In genomic region chr9:87677776-87678587, GRCh38 we compare ENCODE assay signal across 11 cellular contexts. TPM values are rescaled to one million over a fixed set of nuclear protein-coding genes. Genes with fewer than 3 reads are reported as not detected.
DNase-seq lines count a peak whose midpoint lies in the region; ATAC-seq, FAIRE-seq and TF ChIP-seq lines count a peak whose summit lies in the region.
"Had no signal": no experiment of that assay in that cellular context is flagged by ENCODE, and none has a peak within 500 bp of the region (broad histone marks: within the 10 kb centered on the region; RNA-seq: fewer than 3 reads in every experiment).

No MANE protein-coding gene starts in this region.

- H3K14ac ChIP-seq in IMR-90 (replicated peaks; ENCODE audit: low read depth, low read length): no peak overlapping the region

- H3K27me3 ChIP-seq in HepG2 (ENCODE audit: control insufficient read depth in 1 of 2, insufficient read depth in 2 of 2, low read length in 2 of 2): no peaks in the 10 kb centered on the region
- H3K27me3 ChIP-seq in right lobe of liver: no peaks in the 10 kb centered on the region
- H3K27me3 ChIP-seq in IMR-90 (ENCODE audit: control insufficient read depth, insufficient read depth, low read length): peaks cover 3% of the 10 kb centered on the region; the same call in 1 of the 2 replicates
- H3K27me3 ChIP-seq in naive thymus-derived CD4-positive, alpha-beta T cell (ENCODE audit: control insufficient read depth in 2 of 2, insufficient read depth in 2 of 2, low read length in 2 of 2): no peaks in the 10 kb centered on the region
- H3K27me3 ChIP-seq in H7 (ENCODE audit: control insufficient read depth, insufficient read depth, low read length): no peaks in the 10 kb centered on the region
- H3K27me3 ChIP-seq: BE2C had no signal

- no peaks in the 10 kb centered on the region for H3K9me3 Mint-ChIP-seq in type B pancreatic cell
- no peaks in the 10 kb centered on the region for H3K9me3 Mint-ChIP-seq in naive thymus-derived CD4-positive, alpha-beta T cell
- H3K9me3 Mint-ChIP-seq: CD4-positive, alpha-beta memory T cell had no signal

- H3K4me1 ChIP-seq in HepG2 (ENCODE audit: insufficient read depth, low read length) (no peaks in the 10 kb centered on the region), right lobe of liver (peaks cover 0 to 17% (median 7%) of the 10 kb centered on the region in 4 donors), IMR-90 (ENCODE audit: control insufficient read depth, insufficient read depth, low read length) (no peaks in the 10 kb centered on the region)
- no peaks in the 10 kb centered on the region for H3K4me1 ChIP-seq in naive thymus-derived CD4-positive, alpha-beta T cell (ENCODE audit: control insufficient read depth in 2 of 2, insufficient read depth in 2 of 2, low read length in 2 of 2)
- H3K4me1 ChIP-seq: BE2C had no signal

- in situ Hi-C loops in HepG2 (cut with HindIII; ENCODE audit: extremely low pct_ligation_motif_present, low pct_unique_long_range_greater_than_20kb): loop anchor here (5.0 kb wide), 1 partner anchor 134 kb away; no protein-coding TSS in a partner anchor
- in situ Hi-C loops in IMR-90 (cut with MboI; ENCODE audit: low sequenced_read_pairs): loop anchor here (5.0 to 25.0 kb wide), 3 partner anchors 134 to 1334 kb away; no protein-coding TSS in a partner anchor

- H3K79me2 ChIP-seq in HepG2 (ENCODE audit: insufficient read depth, low read length): no peaks in the 10 kb centered on the region

- no peaks in the 10 kb centered on the region for H3K79me1 ChIP-seq in IMR-90 (ENCODE audit: low read depth in 1 of 2, low read length in 2 of 2)

- CTCF ChIA-PET in HepG2 (lab: Yijun Ruan, JAX; ENCODE audit: low intra/inter-chr PET ratio, low total read pairs) (interaction anchor here (0.7 to 5.5 kb wide), 3 partner anchors 51 to 341 kb away, joined by 3 to 25 read pairs (median 3); no protein-coding TSS in a partner anchor), IMR-90 (lab: Yijun Ruan, JAX) (interaction anchor here (0.6 to 0.8 kb wide), 4 partner anchors 341 to 749 kb away, joined by 3 to 4 read pairs (median 3); no protein-coding TSS in a partner anchor)
- CTCF ChIA-PET in naive thymus-derived CD4-positive, alpha-beta T cell (lab: Charles Lee): interaction anchor here (0.6 to 2.1 kb wide), 5 partner anchors 8 to 135 kb away, joined by 3 to 11 read pairs (median 3); no protein-coding TSS in a partner anchor

- BruUV-seq in HepG2 (replicated peaks; lab: Mats Ljungman, UMichigan): no TSS peak
- no TSS peak for BruUV-seq in IMR-90 (replicated peaks; lab: Mats Ljungman, UMichigan)

- TF ChIP-seq POLR2A in HepG2 (IDR thresholded peaks at IDR 0.05; ENCODE audit: insufficient read depth in 1 of 2, low read depth in 2 of 2, low read length in 2 of 2): no peak
- TF ChIP-seq POLR2A in right lobe of liver (IDR thresholded peaks at IDR 0.05): no peak
- no peak for TF ChIP-seq POLR2A in IMR-90 (IDR thresholded peaks at IDR 0.05; ENCODE audit: low read depth, low read length)

- no peaks in the 10 kb centered on the region for H3K9me1 ChIP-seq in IMR-90 (ENCODE audit: insufficient read depth, low read length)

- no peak overlapping the region for H2BK5ac ChIP-seq in IMR-90 (ENCODE audit: low read depth, low read length, poor library complexity, severe bottlenecking)

- no peak overlapping the region for H3K56ac ChIP-seq in IMR-90 (ENCODE audit: extremely low read depth, insufficient read depth, low read length)

- H4K8ac ChIP-seq in IMR-90 (ENCODE audit: low read depth in 2 of 2, low read length in 2 of 2): no peak overlapping the region

- H2AFZ ChIP-seq in HepG2 (ENCODE audit: low read length): no peak overlapping the region
- no peak overlapping the region for H2AFZ ChIP-seq in IMR-90 (replicated peaks; ENCODE audit: low read length, poor library complexity)

- WGBS in HepG2 (ENCODE audit: low lambda C conversion rate): 96% methylated on average over 11 of the region's 17 CpGs
- 70% methylated on average over 5 of the region's 17 CpGs for WGBS in right lobe of liver (ENCODE audit: insufficient coverage, low coverage, low lambda C conversion rate, missing lambda C conversion rate)
- WGBS in IMR-90 (ENCODE audit: extremely low coverage in 2 of 2, insufficient read length in 1 of 2), 2 experiments: no CpG with 5 or more reads among the region's 17 CpGs

- H3K9me3 ChIP-seq in HepG2 (ENCODE audit: low read length) (no peaks in the 10 kb centered on the region), right lobe of liver (no peaks in the 10 kb centered on the region), IMR-90 (ENCODE audit: control insufficient read depth, insufficient read depth, low read length) (no peaks in the 10 kb centered on the region)
- H3K9me3 ChIP-seq in naive thymus-derived CD4-positive, alpha-beta T cell (ENCODE audit: control insufficient read depth in 2 of 3, low read length in 3 of 3): no peaks in the 10 kb centered on the region
- H3K9me3 ChIP-seq: BE2C had no signal

- intact Hi-C loops in HepG2 (cut with micrococcal nuclease; ENCODE audit: unreplicated experiment): loop anchor here (1.0 kb wide), 1 partner anchor 135 kb away; no protein-coding TSS in a partner anchor
- intact Hi-C loops in right lobe of liver (cut with DNase I): loop anchor here in 1 of 2 donors (10.0 kb wide), 1 partner anchor 137 kb away; no protein-coding TSS in a partner anchor
- intact Hi-C loops in IMR-90 (cut with micrococcal nuclease): loop anchor here (1.0 kb wide), 2 partner anchors 135 to 363 kb away; no protein-coding TSS in a partner anchor
- intact Hi-C loops in naive thymus-derived CD4-positive, alpha-beta T cell (cut with micrococcal nuclease): loop anchor here (1.0 to 5.0 kb wide), 7 partner anchors 48 to 899 kb away; partner anchors contain the start of genes CDK20 (in 1 of the 2) and CTSL (in 1 of the 2)

- H4K20me1 ChIP-seq in HepG2 (ENCODE audit: insufficient read depth, low read length): no peaks in the 10 kb centered on the region
- H4K20me1 ChIP-seq in IMR-90 (ENCODE audit: insufficient read depth, low read length): no peaks in the 10 kb centered on the region; the same call in 1 of the 2 replicates

- no peak for DNase-seq in HepG2 (ENCODE audit: low spot score)
- DNase-seq in right lobe of liver: no peak
- DNase-seq in IMR-90: no peak
- DNase-seq in coronary artery (ENCODE audit: low spot score): peak; percentile 35
- peak; percentile 51 for DNase-seq in type B pancreatic cell (ENCODE audit: extremely low spot score, unreplicated experiment)
- DNase-seq in naive thymus-derived CD4-positive, alpha-beta T cell: no peak
- DNase-seq in NCI-H82 (lab: John Stamatoyannopoulos, UW): no peak
- DNase-seq in H7: no peak

- TF ChIP-seq RAD21 in HepG2 (CRISPR knock-in tag; IDR thresholded peaks at IDR 0.05) (no peak), IMR-90 (IDR thresholded peaks at IDR 0.05; ENCODE audit: low read length) (no peak)

- H3K4me3 ChIP-seq in HepG2 (replicated peaks in 1 of 3; ENCODE audit: insufficient read depth in 1 of 3, low read depth in 2 of 3, low read length in 3 of 3): no peak overlapping the region
- H3K4me3 ChIP-seq in right lobe of liver: no peak overlapping the region
- no peak overlapping the region for H3K4me3 ChIP-seq in IMR-90 (ENCODE audit: insufficient read depth, low read depth, low read length)
- no peak overlapping the region for H3K4me3 ChIP-seq in coronary artery
- no peak overlapping the region for H3K4me3 ChIP-seq in naive thymus-derived CD4-positive, alpha-beta T cell (ENCODE audit: low read length)
- no peak overlapping the region for H3K4me3 ChIP-seq in H7 (ENCODE audit: insufficient read depth, low read depth, low read length)

- H3K4me1 Mint-ChIP-seq in type B pancreatic cell (ENCODE audit: unreplicated experiment): peaks cover 21% of the 10 kb centered on the region
- peaks cover 5 to 14% (median 8%) of the 10 kb centered on the region in 7 donors for H3K4me1 Mint-ChIP-seq in naive thymus-derived CD4-positive, alpha-beta T cell

- H2BK20ac ChIP-seq in IMR-90 (ENCODE audit: low read depth, low read length): no peak overlapping the region

- H2BK120ac ChIP-seq in IMR-90 (ENCODE audit: low read depth, low read length): no peak overlapping the region

- no peak overlapping the region for H3K4me3 Mint-ChIP-seq in type B pancreatic cell
- H3K4me3 Mint-ChIP-seq in naive thymus-derived CD4-positive, alpha-beta T cell: no peak overlapping the region
- H3K4me3 Mint-ChIP-seq: CD4-positive, alpha-beta memory T cell had no signal

- H3K36me3 ChIP-seq in HepG2 (replicated peaks in 1 of 2; ENCODE audit: control insufficient read depth in 1 of 2, insufficient read depth in 2 of 2, low read length in 2 of 2) (peaks cover 13 to 28% of the 10 kb centered on the region in 2 experiments), right lobe of liver (peaks cover 0 to 2% (median 0%) of the 10 kb centered on the region in 4 donors), IMR-90 (ENCODE audit: control insufficient read depth, insufficient read depth, low read length) (no peaks in the 10 kb centered on the region), H7 (replicated peaks; ENCODE audit: control insufficient read depth, insufficient read depth, low read length) (peaks cover 12% of the 10 kb centered on the region)
- H3K36me3 ChIP-seq in naive thymus-derived CD4-positive, alpha-beta T cell (ENCODE audit: control insufficient read depth in 2 of 3, insufficient read depth in 3 of 3, low read length in 3 of 3): no peaks in the 10 kb centered on the region
- H3K36me3 ChIP-seq: BE2C had no signal

- peak; percentile 14; the same call in 2 of the 3 replicates for ATAC-seq in HepG2
- no peak for ATAC-seq in right lobe of liver
- ATAC-seq in IMR-90 (ENCODE audit: low read depth): no peak
- ATAC-seq in naive thymus-derived CD4-positive, alpha-beta T cell: no peak

- no peak overlapping the region for H3K4me2 ChIP-seq in HepG2 (ENCODE audit: low read depth, low read length)
- no peak overlapping the region for H3K4me2 ChIP-seq in IMR-90 (ENCODE audit: low read depth, low read length)

- no peak overlapping the region for H2AK5ac ChIP-seq in IMR-90 (ENCODE audit: low read depth, low read length)

- H3K18ac ChIP-seq in IMR-90 (ENCODE audit: low read depth, low read length): no peak overlapping the region

- peaks cover 18% of the 10 kb centered on the region for H3K36me3 Mint-ChIP-seq in type B pancreatic cell
- no peaks in the 10 kb centered on the region for H3K36me3 Mint-ChIP-seq in naive thymus-derived CD4-positive, alpha-beta T cell
- H3K36me3 Mint-ChIP-seq: CD4-positive, alpha-beta memory T cell had no signal

- no peak overlapping the region for H3K23ac ChIP-seq in IMR-90 (ENCODE audit: low read depth, low read length)

- FAIRE-seq in HepG2 (lab: Jason Lieb, UNC): no peak

- TF ChIP-seq CTCF in HepG2 (CRISPR knock-in tag; IDR thresholded peaks at IDR 0.05) (no peak), right lobe of liver (IDR thresholded peaks at IDR 0.05) (no peak), IMR-90 (conservative IDR thresholded peaks at IDR 0.05; ENCODE audit: low read depth, low read length) (no peak), coronary artery (IDR thresholded peaks at IDR 0.05) (no peak), type B pancreatic cell (conservative IDR thresholded peaks at IDR 0.05) (no peak)

- dilution Hi-C loops in IMR-90 (cut with HindIII; ENCODE audit: low sequenced_read_pairs, unreplicated experiment): no loop called here

- no peak overlapping the region for H4K91ac ChIP-seq in IMR-90 (ENCODE audit: insufficient read depth, low read depth, low read length)

- TF ChIP-seq EP300 in HepG2 (IDR thresholded peaks at IDR 0.05; ENCODE audit: low read depth in 2 of 2, low read length in 2 of 2) (no peak), HepG2 (CRISPR knock-in tag; IDR thresholded peaks at IDR 0.05; ENCODE audit: borderline replicate concordance) (no peak)

- H2BK15ac ChIP-seq in IMR-90 (ENCODE audit: low read depth, low read length): no peak overlapping the region

- H4K5ac ChIP-seq in IMR-90 (ENCODE audit: low read depth, low read length): no peak overlapping the region

- H3K27ac ChIP-seq in HepG2 (ENCODE audit: extremely low read length, insufficient read depth, low read length) (no peak overlapping the region), right lobe of liver (no peak overlapping the region), IMR-90 (ENCODE audit: insufficient read depth, low read length) (no peak overlapping the region), coronary artery (no peak overlapping the region)
- H3K27ac ChIP-seq in naive thymus-derived CD4-positive, alpha-beta T cell (ENCODE audit: low read depth, low read length): no peak overlapping the region
- H3K27ac ChIP-seq: C4-2B had no signal

- H3K4ac ChIP-seq in IMR-90 (ENCODE audit: low read depth, low read length): no peak overlapping the region

- H3K27me3 Mint-ChIP-seq in type B pancreatic cell: no peaks in the 10 kb centered on the region
- peaks cover 0 to 3% (median 0%) of the 10 kb centered on the region in 5 donors for H3K27me3 Mint-ChIP-seq in naive thymus-derived CD4-positive, alpha-beta T cell
- H3K27me3 Mint-ChIP-seq: CD4-positive, alpha-beta memory T cell had no signal

- H3K9ac ChIP-seq in HepG2 (ENCODE audit: insufficient read depth, low read depth, low read length): no peak overlapping the region
- no peak overlapping the region for H3K9ac ChIP-seq in IMR-90 (ENCODE audit: low read depth, low read length)

- H2AK9ac ChIP-seq in IMR-90 (replicated peaks; ENCODE audit: low read depth, low read length, poor library complexity): no peak overlapping the region

- POLR2A ChIA-PET in HepG2 (lab: Yijun Ruan, JAX): no interaction called here
- POLR2A ChIA-PET in IMR-90 (lab: Charles Lee; ENCODE audit: unreplicated experiment): no interaction called here
- POLR2A ChIA-PET in naive thymus-derived CD4-positive, alpha-beta T cell (lab: Charles Lee): no interaction called here

- no peak overlapping the region for H3K27ac Mint-ChIP-seq in type B pancreatic cell
- H3K27ac Mint-ChIP-seq in naive thymus-derived CD4-positive, alpha-beta T cell: peak overlapping the region in 1 of 9 donors; percentile 61
- H3K27ac Mint-ChIP-seq: CD4-positive, alpha-beta memory T cell had no signal

RNA-seq across cellular contexts. Expression of gene CTSL, which starts 47.9 kb away (rescaled TPM):
- 40.0 and 78.1 TPM in 2 replicates for total RNA-seq in HepG2 (2016; rRNA removed; fragmentation: Illumina TruSeq; extraction: Trizol)
- 3.8 and 5.8 TPM in 2 replicates for total RNA-seq in HepG2 (2016; cell fraction: cytosol; rRNA removed; fragmentation: Illumina TruSeq; extraction: Trizol; ENCODE audit: low read depth)
- 40.5 and 78.7 TPM in 2 replicates for total RNA-seq in HepG2 (2016; cell fraction: insoluble cytoplasmic fraction; rRNA removed; fragmentation: Illumina TruSeq; extraction: Trizol)
- total RNA-seq in HepG2 (2016; cell fraction: membrane; rRNA removed; fragmentation: Illumina TruSeq; extraction: Trizol): 8.0 and 8.5 TPM in 2 replicates
- total RNA-seq in HepG2 (2016; cell fraction: nucleus; rRNA removed; fragmentation: Illumina TruSeq; extraction: Trizol): 52.9 and 63.4 TPM in 2 replicates
- 83.8 and 113 TPM in 2 replicates for polyA plus RNA-seq in HepG2 (2011; rRNA removed)
- 73.7 and 84.1 TPM in 2 replicates for polyA plus RNA-seq in HepG2 (2011; cell fraction: cytosol; rRNA removed)
- polyA plus RNA-seq in HepG2 (2011; cell fraction: nucleus; rRNA removed): 20.1 and 27.7 TPM in 2 replicates
- 48.9 and 56.9 TPM in 2 replicates for polyA plus RNA-seq in HepG2 (2012)
- 4.8 and 5.2 TPM in 2 replicates for polyA plus RNA-seq in HepG2 (2016; cell fraction: cytosol; fragmentation: Illumina TruSeq; extraction: Trizol; ENCODE audit: low read depth)
- polyA plus RNA-seq in HepG2 (2016; cell fraction: insoluble cytoplasmic fraction; fragmentation: Illumina TruSeq; extraction: Trizol; ENCODE audit: low read depth): 36.0 and 42.5 TPM in 2 replicates
- polyA plus RNA-seq in HepG2 (2016; cell fraction: membrane; fragmentation: Illumina TruSeq; extraction: Trizol; ENCODE audit: low read depth): 5.3 and 5.5 TPM in 2 replicates
- 85.9 and 86.3 TPM in 2 replicates for polyA plus RNA-seq in HepG2 (2016; cell fraction: nucleus; fragmentation: Illumina TruSeq; extraction: Trizol; ENCODE audit: insufficient read depth, low read depth)
- 18.9 and 34.3 TPM in 2 replicates for polyA minus RNA-seq in HepG2 (2011; rRNA and poly(A)+ RNA removed; ENCODE audit: low replicate concordance)
- polyA minus RNA-seq in HepG2 (2011; cell fraction: cytosol; rRNA and poly(A)+ RNA removed): 21.2 and 31.1 TPM in 2 replicates
- 11.2 and 15.9 TPM in 2 replicates for polyA minus RNA-seq in HepG2 (2011; cell fraction: nucleus; rRNA and poly(A)+ RNA removed)
- 100 to 1,000 TPM; 135 to 221 (median 164) TPM for total RNA-seq in right lobe of liver
- 57.0 and 89.7 TPM in 2 replicates for total RNA-seq in IMR-90 (2012; rRNA removed)
- 104 and 112 TPM in 2 replicates for polyA plus RNA-seq in IMR-90 (2012; rRNA removed)
- polyA plus RNA-seq in IMR-90 (2012; cell fraction: cytosol; rRNA removed): 45.3 and 56.3 TPM in 2 replicates
- 13.5 and 55.6 TPM in 2 replicates for polyA plus RNA-seq in IMR-90 (2012; cell fraction: nucleus; rRNA removed; ENCODE audit: low replicate concordance)
- total RNA-seq in type B pancreatic cell (ENCODE audit: low replicate concordance): 85.7 and 117 TPM in 2 replicates
- 10 to 100 TPM in 3 of 5 experiments, 1 to 10 TPM in 2; 3.7 to 67.9 (median 14.9) TPM for total RNA-seq in naive thymus-derived CD4-positive, alpha-beta T cell
- polyA plus RNA-seq in naive thymus-derived CD4-positive, alpha-beta T cell: 10 to 100 TPM in 1 of 2 donors, 1 to 10 TPM in 1; 8.7 to 58.8 TPM
- 46.8 and 47.7 TPM in 2 replicates for total RNA-seq in H7 (2014; rRNA removed; shearing (Covaris generic))

Comparison
In these comparisons a context has a peak if more than half of its experiments do, and no peak if none do; other contexts are left out.
1. DNase-seq: peak in coronary artery (single experiment) and type B pancreatic cell (single experiment); none in HepG2 (single experiment), right lobe of liver (0 of 3), IMR-90 (single experiment), naive thymus-derived CD4-positive, alpha-beta T cell (0 of 9), NCI-H82 (single experiment) and H7 (single experiment).